Comparison of ENCODE assay signal across 14 cellular contexts in the genomic region with DNA sequence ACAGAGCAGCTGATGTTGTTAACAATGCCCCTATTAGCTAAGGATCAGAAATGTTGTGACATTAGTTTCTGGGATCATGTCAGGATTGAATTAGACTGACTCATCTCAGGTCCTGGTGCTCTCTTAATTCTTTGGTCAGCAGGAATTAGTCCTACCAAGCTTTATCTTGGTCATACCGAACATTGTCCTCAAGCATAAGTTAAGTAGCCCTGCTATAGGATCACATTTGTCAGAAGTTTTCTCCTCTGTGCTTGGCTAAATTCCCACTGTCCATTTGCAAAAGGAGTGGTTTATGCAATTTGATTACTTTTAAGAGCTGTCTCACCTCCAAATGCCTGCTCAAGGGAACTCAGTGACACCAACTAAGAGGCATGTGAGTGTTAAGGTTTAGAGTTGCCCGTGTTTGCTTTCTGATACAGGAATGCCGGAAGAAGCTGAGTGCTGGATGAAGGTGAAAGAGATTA. TPM values are rescaled to one million over a fixed set of nuclear protein-coding genes. Genes with fewer than 3 reads are reported as not detected.
DNase-seq lines count a peak whose midpoint lies in the region; ATAC-seq and TF ChIP-seq lines count a peak whose summit lies in the region.
"Had no signal": no experiment of that assay in that cellular context is flagged by ENCODE, and none has a peak within 500 bp of the region (broad histone marks: within the 10 kb centered on the region; RNA-seq: fewer than 3 reads in every experiment).

No MANE protein-coding gene starts in this region.

- DNase-seq in A172 (ENCODE audit: low spot score) (peak; percentile 69), epithelial cell of esophagus (ENCODE audit: low read depth) (peak; percentile 69), lung (ENCODE audit: low spot score) (peak; percentile 32), testis (no peak), DMS 273 (lab: John Stamatoyannopoulos, UW; ENCODE audit: unreplicated experiment) (no peak)
- DNase-seq: activated CD4-positive, alpha-beta T cell treated with anti-CD3 and anti-CD28 coated beads for 36 hours; activated naive CD4-positive, alpha-beta T cell treated with anti-CD3 and anti-CD28 coated beads, Interleukin-2, amount 50 U/mL, for 16 hours; NCI-H187; retina had no signal

- no peak overlapping the region for H3K4me3 ChIP-seq in HUES48 (ENCODE audit: low read depth, low read length)
- H3K4me3 ChIP-seq in epithelial cell of esophagus (ENCODE audit: low read length) = no peak overlapping the region
- no peak overlapping the region for H3K4me3 ChIP-seq in lung
- H3K4me3 ChIP-seq in testis = no peak overlapping the region

- TF ChIP-seq CTCF in epithelial cell of esophagus (IDR thresholded peaks at IDR 0.05; ENCODE audit: insufficient read depth, low read depth, low read length, missing control alignments) (no peak), lung (IDR thresholded peaks at IDR 0.05; ENCODE audit: control extremely low read depth, extremely low read depth) (no peak), testis (IDR thresholded peaks at IDR 0.05) (no peak)

- ATAC-seq in lung (ENCODE audit: insufficient read depth, low FRiP score) = peak; percentile 45
- ATAC-seq in GM19397 (IDR thresholded peaks at IDR 0.05; ENCODE audit: unreplicated experiment) = no peak
- ATAC-seq in GM21423 (IDR thresholded peaks at IDR 0.05; ENCODE audit: unreplicated experiment) = no peak
- ATAC-seq: activated CD4-positive, alpha-beta T cell treated with anti-CD3 and anti-CD28 coated beads for 36 hours had no signal

- no peak overlapping the region for H3K9ac ChIP-seq in HUES48 (ENCODE audit: low read depth, low read length)

- no peaks in the 10 kb centered on the region for H3K9me3 ChIP-seq in HUES48 (ENCODE audit: control insufficient read depth, insufficient read depth, low read length)
- no peaks in the 10 kb centered on the region for H3K9me3 ChIP-seq in lung (ENCODE audit: control insufficient read depth in 2 of 2, insufficient read depth in 1 of 2, low read length in 1 of 2)
- no peaks in the 10 kb centered on the region for H3K9me3 ChIP-seq in testis

- no peaks in the 10 kb centered on the region for H3K36me3 ChIP-seq in HUES48 (ENCODE audit: control insufficient read depth, insufficient read depth, low read length)
- no peaks in the 10 kb centered on the region for H3K36me3 ChIP-seq in lung (ENCODE audit: control insufficient read depth in 2 of 2, insufficient read depth in 2 of 2, low read length in 2 of 2)
- H3K36me3 ChIP-seq in testis (ENCODE audit: low read depth, missing control alignments) = no peaks in the 10 kb centered on the region

- peaks cover 22% of the 10 kb centered on the region for H3K4me1 ChIP-seq in HUES48 (ENCODE audit: control insufficient read depth, insufficient read depth, low read length)
- H3K4me1 ChIP-seq in lung (ENCODE audit: control insufficient read depth in 2 of 2, insufficient read depth in 2 of 2, low read length in 2 of 2) = peaks cover 0 to 4% of the 10 kb centered on the region in 2 donors
- H3K4me1 ChIP-seq in testis = no peaks in the 10 kb centered on the region

- TF ChIP-seq POLR2A in testis (IDR thresholded peaks at IDR 0.05) = no peak

- H3K27me3 ChIP-seq in HUES48 (ENCODE audit: control insufficient read depth, insufficient read depth, low read length) (no peaks in the 10 kb centered on the region), lung (ENCODE audit: control insufficient read depth, insufficient read depth) (no peaks in the 10 kb centered on the region), testis (no peaks in the 10 kb centered on the region)

- intact Hi-C loops in testis (cut with DNase I; ENCODE audit: low total_unique reads) = loop anchor here (10.0 kb wide), 1 partner anchor 586 kb away; no protein-coding TSS in a partner anchor

- H3K27ac ChIP-seq in HUES48 (ENCODE audit: low read depth, low read length) = peak overlapping the region; percentile 44
- H3K27ac ChIP-seq in lung (ENCODE audit: low read depth in 1 of 2, low read length in 1 of 2) = no peak overlapping the region
- H3K27ac ChIP-seq in testis = no peak overlapping the region
- H3K27ac ChIP-seq: HL-60 had no signal

- 53 to 72% methylated on average over 3 of the region's 3 CpGs for WGBS in lung, 2 donors
- WGBS in testis, 2 donors = 65 to 69% methylated on average over 3 of the region's 3 CpGs

RNA-seq across cellular contexts. Expression of a gene that starts 48.4 kb away (rescaled TPM):
- not detected in 2 replicates for total RNA-seq in A172 (2014; rRNA removed; shearing (Covaris generic))
- 1 to 10 TPM in 1 of 2 donors, under 1 TPM in 1; 0.31 to 1.2 TPM for total RNA-seq in lung
- under 1 TPM in 1 of 2 donors, not detected in 1; 0.03 TPM for polyA plus RNA-seq in lung
- under 1 TPM in 1 of 2 donors, not detected in 1; 0.25 TPM for total RNA-seq in testis
- not detected for polyA plus RNA-seq in testis (ENCODE audit: insufficient read depth, low read depth, low replicate concordance)
- total RNA-seq: A673 had no signal

Comparison
In these comparisons a context has a peak if more than half of its experiments do, and no peak if none do; other contexts are left out.
1. DNase-seq: peak in A172 (single experiment), epithelial cell of esophagus (single experiment) and lung (single experiment); none in testis (single experiment) and DMS 273 (single experiment).